In genomic region chr5:176868731-176869130, GRCh38 we compare ENCODE assay signal across 35 cellular contexts. TPM values are rescaled to one million over a fixed set of nuclear protein-coding genes. Genes with fewer than 3 reads are reported as not detected.
"Had no signal": no experiment of that assay in that cellular context is flagged by ENCODE, and none has a peak within 500 bp of the region (broad histone marks: within the 10 kb centered on the region; RNA-seq: fewer than 3 reads in every experiment).

No MANE protein-coding gene starts in this region.

- H3K9me3 Mint-ChIP-seq: activated B cell treated with CpG ODN at 0.5 μM for 24 hours; activated CD8-positive, alpha-beta T cell treated with anti-CD3 and anti-CD28 coated beads for 36 hours; activated T-cell treated with anti-CD3 and anti-CD28 coated beads, Interleukin-2, amount 50 U/mL, for 4 hours had no signal

- DNase-seq: activated B cell treated with CpG ODN at 0.5 μM for 24 hours; activated CD4-positive, alpha-beta T cell treated with anti-CD3 and anti-CD28 coated beads for 36 hours; activated CD4-positive, alpha-beta T cell treated with anti-CD3 and anti-CD28 coated beads, Interleukin-2, amount 50 U/mL, for 1 hour; activated CD4-positive, alpha-beta T cell treated with anti-CD3 and anti-CD28 coated beads, Interleukin-2, amount 50 U/mL, for 48 hours; activated CD8-positive, alpha-beta memory T cell treated with anti-CD3 and anti-CD28 coated beads for 24 hours; activated CD8-positive, alpha-beta T cell treated with anti-CD3 and anti-CD28 coated beads for 36 hours; activated effector memory CD4-positive, alpha-beta T cell treated with Interleukin-2 at 50 U/mL for 16 hours; activated gamma-delta T cell treated with Interleukin-2 at 50 U/mL for 16 hours; activated naive CD4-positive, alpha-beta T cell treated with anti-CD3 and anti-CD28 coated beads, Interleukin-2, amount 50 U/mL, for 16 hours; activated naive CD4-positive, alpha-beta T cell treated with Interleukin-2 at 50 U/mL for 16 hours; activated T-cell treated with anti-CD3 and anti-CD28 coated beads, Interleukin-2, amount 50 U/mL, for 4 hours; amniotic stem cell; anterior cingulate cortex; body of pancreas; caudate nucleus; effector CD8-positive, alpha-beta T cell; esophagus squamous epithelium; foreskin melanocyte; heart right ventricle; SW 1271; T-cell; T-helper 17 cell; T1000 had no signal

- H3K4me3 Mint-ChIP-seq: activated B cell treated with CpG ODN at 0.5 μM for 24 hours; activated CD4-positive, alpha-beta T cell treated with anti-CD3 and anti-CD28 coated beads for 36 hours; activated CD8-positive, alpha-beta T cell treated with anti-CD3 and anti-CD28 coated beads for 36 hours; activated naive CD8-positive, alpha-beta T cell; activated T-cell treated with anti-CD3 and anti-CD28 coated beads, Interleukin-2, amount 50 U/mL, for 4 hours; activated T-helper 17 cell treated with anti-CD3 and anti-CD28 coated beads, Interleukin-2, amount 50 U/mL, for 72 hours; T-cell; T-helper 17 cell; T-helper 2 cell treated with Interferon-gamma antibody and Interleukin-4, amounts not matched to agents 5 μg/mL and 100 μg/mL, for 36 hours had no signal

- H3K27me3 ChIP-seq: body of pancreas had no signal

- H3K27ac ChIP-seq: body of pancreas, epithelial cell of prostate, esophagus squamous epithelium, gastroesophageal sphincter, heart right ventricle had no signal

- H3K4me3 ChIP-seq: body of pancreas, esophagus squamous epithelium, gastroesophageal sphincter, heart right ventricle had no signal

- H3K9me3 ChIP-seq: body of pancreas, esophagus squamous epithelium, gastroesophageal sphincter, heart right ventricle had no signal

- H3K27ac Mint-ChIP-seq: activated B cell treated with CpG ODN at 0.5 μM for 24 hours; activated CD4-positive, alpha-beta T cell treated with anti-CD3 and anti-CD28 coated beads for 36 hours; activated CD8-positive, alpha-beta T cell treated with anti-CD3 and anti-CD28 coated beads for 36 hours; activated naive CD8-positive, alpha-beta T cell; activated T-helper 17 cell treated with anti-CD3 and anti-CD28 coated beads, Interleukin-2, amount 50 U/mL, for 72 hours; T-cell; T-helper 17 cell; T-helper 2 cell treated with Interferon-gamma antibody and Interleukin-4, amounts not matched to agents 5 μg/mL and 100 μg/mL, for 36 hours had no signal

- H3K36me3 Mint-ChIP-seq: activated naive CD8-positive, alpha-beta T cell; T-cell had no signal

- H3K4me1 Mint-ChIP-seq: activated CD4-positive, alpha-beta T cell treated with anti-CD3 and anti-CD28 coated beads for 36 hours; activated T-helper 17 cell treated with anti-CD3 and anti-CD28 coated beads, Interleukin-2, amount 50 U/mL, for 72 hours had no signal

- H3K36me3 ChIP-seq: esophagus squamous epithelium, gastroesophageal sphincter, heart right ventricle had no signal

- H3K4me1 ChIP-seq: body of pancreas, esophagus squamous epithelium, gastroesophageal sphincter, heart right ventricle had no signal

- ATAC-seq: activated CD4-positive, alpha-beta T cell treated with anti-CD3 and anti-CD28 coated beads for 36 hours; activated CD4-positive, CD25-positive, alpha-beta regulatory T cell treated with anti-CD3 and anti-CD28 coated beads, Interleukin-2, amount 50 U/mL, for 24 hours; activated CD8-positive, alpha-beta T cell treated with anti-CD3 and anti-CD28 coated beads for 36 hours; activated T-cell treated with anti-CD3 and anti-CD28 coated beads, Interleukin-2, amount 50 U/mL, for 4 hours; activated T-helper 17 cell treated with anti-CD3 and anti-CD28 coated beads, Interleukin-2, amount 50 U/mL, for 72 hours; body of pancreas; gastroesophageal sphincter; T-cell; T-helper 17 cell had no signal

RNA-seq across cellular contexts. Expression of gene HK3, which starts 30.4 kb away (rescaled TPM):
- total RNA-seq: activated CD4-positive, alpha-beta T cell treated with anti-CD3 and anti-CD28 coated beads for 36 hours; activated CD8-positive, alpha-beta T cell treated with anti-CD3 and anti-CD28 coated beads for 36 hours; chondrocyte; dermis microvascular lymphatic vessel endothelial cell; endothelial cell of umbilical vein; fibroblast of lung; fibroblast of villous mesenchyme; glomerular endothelial cell had no signal

RNA-seq across cellular contexts. Expression of gene UNC5A, which starts 58.4 kb away (rescaled TPM):
- total RNA-seq: activated B cell treated with CpG ODN at 0.5 μM for 24 hours; activated CD4-positive, alpha-beta T cell treated with anti-CD3 and anti-CD28 coated beads for 36 hours; activated CD8-positive, alpha-beta T cell treated with anti-CD3 and anti-CD28 coated beads for 36 hours; activated T-cell treated with anti-CD3 and anti-CD28 coated beads, Interleukin-2, amount 50 U/mL, for 4 hours; activated T-helper 17 cell treated with anti-CD3 and anti-CD28 coated beads, Interleukin-2, amount 50 U/mL, for 72 hours; fibroblast of lung; fibroblast of villous mesenchyme; T-cell; T-helper 17 cell had no signal
